Comparison of ENCODE assay signal across 8 cellular contexts in genomic region chr14:91573894-91574837, GRCh38.
A peak's percentile ranks its signal among the peaks of the same experiment; 100 is the strongest.
DNase-seq lines count a peak whose midpoint lies in the region; ATAC-seq and TF ChIP-seq lines count a peak whose summit lies in the region.

No MANE protein-coding gene starts in this region.

- POLR2A ChIA-PET in A673 (lab: Charles Lee; ENCODE audit: low non-redundant PET), result no interaction called here

- H3K9ac ChIP-seq in mesendoderm (ENCODE audit: low read length), result peak overlapping the region; percentile 55

- DNase-seq in A673 (ENCODE audit: low spot score), result peak; percentile 55
- peak; percentile 71 for DNase-seq in GM23338 (ENCODE audit: low spot score)
- peak; percentile 77 for DNase-seq in NCI-H2171 (lab: John Stamatoyannopoulos, UW)
- peak; percentile 49 to 58 for DNase-seq in activated CD8-positive, alpha-beta memory T cell treated with anti-CD3 and anti-CD28 coated beads for 1 hour (ENCODE audit: extremely low read depth in 1 of 2, low read depth in 1 of 2)
- peak; percentile 64 for DNase-seq in ecto neural progenitor cell (ENCODE audit: low spot score)
- peak; percentile 43 for DNase-seq in mesendoderm
- peak; percentile 68 for DNase-seq in stimulated activated CD8-positive, alpha-beta memory T cell treated with anti-CD3 and anti-CD28 coated beads, Interleukin-12 subunit alpha, Interleukin-12 subunit beta, amount 100 ng/mL, for 24 hours (ENCODE audit: extremely low read depth)

- H2AFZ ChIP-seq in GM23338, result peak overlapping the region; percentile 94

- ATAC-seq in GM23338, result peak; percentile 79
- no peak for ATAC-seq in HG03520 (IDR thresholded peaks at IDR 0.05; ENCODE audit: unreplicated experiment)

- peaks cover 9% of the 10 kb centered on the region; the same call in 2 of the 3 replicates for H3K4me1 Mint-ChIP-seq in GM23338

- H3K27ac ChIP-seq in A673 (ENCODE audit: low read depth, low read length, poor library complexity, severe bottlenecking), result no peak overlapping the region
- H3K27ac ChIP-seq in GM23338 (ENCODE audit: low read depth), result no peak overlapping the region
- H3K27ac ChIP-seq in mesendoderm (ENCODE audit: low read depth, low read length), result no peak overlapping the region

- H3K23ac ChIP-seq in mesendoderm (ENCODE audit: low read length), result peak overlapping the region; percentile 24

- H3K36me3 ChIP-seq in A673 (ENCODE audit: insufficient read depth, low read length, poor library complexity, severe bottlenecking) (no peaks in the 10 kb centered on the region), GM23338 (ENCODE audit: insufficient read depth) (no peaks in the 10 kb centered on the region), mesendoderm (ENCODE audit: control insufficient read depth, insufficient read depth, low read length) (no peaks in the 10 kb centered on the region)

- BruUV-seq in A673 (replicated peaks; lab: Mats Ljungman, UMichigan), result no TSS peak

- H3K79me1 ChIP-seq in mesendoderm (ENCODE audit: low read length), result no peaks in the 10 kb centered on the region

- peaks cover 35% of the 10 kb centered on the region for H3K9me3 Mint-ChIP-seq in GM23338

- H3K56ac ChIP-seq in mesendoderm (ENCODE audit: low read length), result peak overlapping the region; percentile 65

- no peaks in the 10 kb centered on the region; the same call in 1 of the 2 replicates for H4K20me1 ChIP-seq in GM23338 (replicated peaks; ENCODE audit: insufficient read depth)

- H3K36me3 Mint-ChIP-seq in GM23338 (ENCODE audit: low read depth), result peaks cover 19% of the 10 kb centered on the region

- H3K27me3 ChIP-seq in A673 (replicated peaks; ENCODE audit: insufficient read depth, low read depth, low read length, poor library complexity), result no peaks in the 10 kb centered on the region
- H3K27me3 ChIP-seq in GM23338 (ENCODE audit: insufficient read depth), result peaks cover 53% of the 10 kb centered on the region
- peaks cover 17% of the 10 kb centered on the region for H3K27me3 ChIP-seq in mesendoderm (ENCODE audit: insufficient read depth, low read length, poor library complexity)

- H3K27ac Mint-ChIP-seq in GM23338, result no peak overlapping the region

- H2BK120ac ChIP-seq in mesendoderm (ENCODE audit: low read depth, low read length), result no peak overlapping the region

- CTCF ChIA-PET in A673 (lab: Charles Lee), result interaction anchor here (1.3 kb wide), 1 partner anchor 337 kb away, joined by 9 read pairs; no protein-coding TSS in a partner anchor

- no peak for TF ChIP-seq CTCF in A673 (conservative IDR thresholded peaks at IDR 0.05; ENCODE audit: low read depth, low read length)
- no peak for TF ChIP-seq CTCF in GM23338 (conservative IDR thresholded peaks at IDR 0.05; ENCODE audit: low read depth in 2 of 2)

- no peak overlapping the region for H3K4ac ChIP-seq in mesendoderm (ENCODE audit: low read depth, low read length)

- H3K4me1 ChIP-seq in A673 (ENCODE audit: insufficient read depth, low read length, poor library complexity, severe bottlenecking) (no peaks in the 10 kb centered on the region), GM23338 (ENCODE audit: insufficient read depth) (peaks cover 7% of the 10 kb centered on the region; the same call in 1 of the 2 replicates), mesendoderm (ENCODE audit: control insufficient read depth, low read depth, low read length) (no peaks in the 10 kb centered on the region)

- no peaks in the 10 kb centered on the region for H3K9me2 ChIP-seq in GM23338 (ENCODE audit: insufficient read depth)

- H4K5ac ChIP-seq in mesendoderm (ENCODE audit: low read length), result no peak overlapping the region

- H2BK15ac ChIP-seq in mesendoderm (replicated peaks; ENCODE audit: low read depth), result no peak overlapping the region

- H3K4me3 ChIP-seq in A673 (ENCODE audit: low read depth, low read length, poor library complexity, severe bottlenecking) (peak overlapping the region; percentile 52), GM23338 (peak overlapping the region; percentile 76), mesendoderm (ENCODE audit: low read length) (peak overlapping the region; percentile 24)

- intact Hi-C loops in A673 (cut with micrococcal nuclease; ENCODE audit: unreplicated experiment), result no loop called here

- H3K79me2 ChIP-seq in GM23338 (replicated peaks; ENCODE audit: insufficient read depth) (no peaks in the 10 kb centered on the region), mesendoderm (ENCODE audit: control insufficient read depth, insufficient read depth, low read length) (no peaks in the 10 kb centered on the region)

- peaks cover 46% of the 10 kb centered on the region for H3K27me3 Mint-ChIP-seq in GM23338 (ENCODE audit: insufficient read depth, low read depth, poor library complexity)

- H3K18ac ChIP-seq in mesendoderm (ENCODE audit: low read length), result no peak overlapping the region

- peak overlapping the region; percentile 93 for H3K4me2 ChIP-seq in GM23338
- H3K4me2 ChIP-seq in mesendoderm (ENCODE audit: low read length), result peak overlapping the region; percentile 71

- no peak overlapping the region for H4K8ac ChIP-seq in mesendoderm (ENCODE audit: low read depth, low read length)

- H3K4me3 Mint-ChIP-seq in GM23338, result peak overlapping the region; percentile 84

- H3K9me3 ChIP-seq in A673 (ENCODE audit: low read depth, low read length, poor library complexity, severe bottlenecking), result peaks cover 4% of the 10 kb centered on the region

- no peaks in the 10 kb centered on the region for H3F3A ChIP-seq in GM23338 (replicated peaks; ENCODE audit: low read depth)

- WGBS in mesendoderm (ENCODE audit: extremely low coverage, insufficient coverage, low lambda C conversion rate), result no CpG with 5 or more reads among the region's 59 CpGs

- H2AK5ac ChIP-seq in mesendoderm (ENCODE audit: low read length), result no peak overlapping the region

- no peak overlapping the region for H2BK5ac ChIP-seq in mesendoderm (ENCODE audit: low read length)

TF ChIP-seq in GM23338, 12 proteins besides CTCF, POLR2A, EP300 and RAD21:
- TF ChIP-seq REST (IDR thresholded peaks at IDR 0.05; ENCODE audit: unreplicated experiment) (no peak), ZNF331 (CRISPR knock-in tag; IDR thresholded peaks at IDR 0.05; ENCODE audit: low read depth) (no peak), EZH2phosphoT487 (IDR thresholded peaks at IDR 0.05; ENCODE audit: unreplicated experiment) (no peak), EZH2 (IDR thresholded peaks at IDR 0.05; ENCODE audit: low read depth, unreplicated experiment) (no peak), CREB1 (CRISPR knock-in tag; IDR thresholded peaks at IDR 0.05; ENCODE audit: low read depth) (0 out of 2 replicates have a peak, but pooled peaks have one; percentile 10)

Comparison
In these comparisons a context has a peak if more than half of its experiments do, and no peak if none do; other contexts are left out.
1. H3K4me3 ChIP-seq: peak in every context shown above with its lines; median percentile 76 in GM23338; 52 in A673; 24 in mesendoderm.